ENCODE assay signal across 3 cellular contexts in the genomic region with DNA sequence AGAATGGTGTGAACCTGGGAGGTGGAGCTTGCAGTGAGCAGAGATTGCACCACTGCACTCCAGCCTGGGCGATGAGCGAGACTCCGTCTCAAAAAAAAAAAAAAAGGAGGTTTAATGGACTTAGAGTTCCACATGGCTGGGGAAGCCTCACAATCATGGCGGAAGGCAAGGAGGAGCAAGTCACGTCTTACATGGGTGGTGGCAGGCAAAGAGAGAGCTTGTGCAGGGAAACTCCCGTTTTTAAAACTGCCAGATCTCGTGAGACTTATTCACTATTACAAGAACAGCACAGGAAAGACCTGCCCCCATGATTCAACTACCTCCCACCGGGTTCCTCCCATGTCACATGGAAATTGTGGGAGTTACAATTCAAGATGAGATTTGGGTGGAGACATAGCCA. TPM values are rescaled to one million over a fixed set of nuclear protein-coding genes. Genes with fewer than 3 reads are reported as not detected.
"Had no signal": no experiment of that assay in that cellular context is flagged by ENCODE, and none has a peak within 500 bp of the region (broad histone marks: within the 10 kb centered on the region; RNA-seq: fewer than 3 reads in every experiment).

No MANE protein-coding gene starts in this region.

RNA-seq across cellular contexts. Expression of a gene that starts 39.0 kb away (rescaled TPM):
- total RNA-seq: neural crest cell, osteocyte, progenitor cell of endocrine pancreas had no signal
